ENCODE assay signal across 8 cellular contexts in genomic region chr4:6720202-6720699, GRCh38. TPM values are rescaled to one million over a fixed set of nuclear protein-coding genes. Genes with fewer than 3 reads are reported as not detected.
DNase-seq lines count a peak whose midpoint lies in the region; ATAC-seq and TF ChIP-seq lines count a peak whose summit lies in the region.

No MANE protein-coding gene starts in this region.

- H3K9me3 ChIP-seq in CD8-positive, alpha-beta memory T cell (ENCODE audit: low read length) = no peaks in the 10 kb centered on the region
- no peaks in the 10 kb centered on the region for H3K9me3 ChIP-seq in OCI-LY7 (ENCODE audit: low read length)

- intact Hi-C loops in OCI-LY7 (cut with micrococcal nuclease; ENCODE audit: unreplicated experiment) = loop anchor here (1.0 to 5.0 kb wide), 5 partner anchors 63 to 350 kb away; partner anchors contain the start of gene KIAA0232

- H3K9me2 ChIP-seq in OCI-LY7 (ENCODE audit: insufficient read depth, low read length) = no peaks in the 10 kb centered on the region

- H3K4me3 Mint-ChIP-seq in CD8-positive, alpha-beta memory T cell = peak overlapping the region in 6 of 7 donors; percentile 44 to 85 (median 59)
- H3K4me3 Mint-ChIP-seq in naive B cell = peak overlapping the region in 2 of 8 donors; percentile 10 to 53

- ATAC-seq in naive B cell (ENCODE audit: low read depth in 2 of 2) (peak; percentile 34 to 35), GM21423 (IDR thresholded peaks at IDR 0.05; ENCODE audit: unreplicated experiment) (no peak)

- H3K27me3 ChIP-seq in CD8-positive, alpha-beta memory T cell (ENCODE audit: insufficient read depth, low read length, poor library complexity, severe bottlenecking) = no peaks in the 10 kb centered on the region

- H3K4me1 ChIP-seq in CD8-positive, alpha-beta memory T cell (ENCODE audit: insufficient read depth, low read length) = peaks cover 33% of the 10 kb centered on the region
- H3K4me1 ChIP-seq in OCI-LY7 (ENCODE audit: insufficient read depth, low read length, poor library complexity, severe bottlenecking) = peaks cover 17% of the 10 kb centered on the region

- H3K9me3 Mint-ChIP-seq in CD8-positive, alpha-beta memory T cell = peaks cover 0 to 2% (median 0%) of the 10 kb centered on the region in 5 donors
- H3K9me3 Mint-ChIP-seq in naive B cell = peaks cover 0 to 4% (median 0%) of the 10 kb centered on the region in 7 donors

- BruUV-seq in OCI-LY7 (replicated peaks; lab: Mats Ljungman, UMichigan) = no TSS peak

- peak; percentile 69 to 87 (median 77) for DNase-seq in CD8-positive, alpha-beta memory T cell
- DNase-seq in HT-29 (ENCODE audit: low spot score) (peak; percentile 89), OCI-LY7 (ENCODE audit: low spot score) (peak; percentile 75), epithelial cell of proximal tubule (ENCODE audit: low read depth) (no peak), naive B cell (peak; percentile 76)
- peak; percentile 86 for DNase-seq in activated T-cell treated with anti-CD3 and anti-CD28 coated beads, Interleukin-2, amount 50 U/mL, for 1 hour
- peak; percentile 64 to 69 for DNase-seq in stimulated activated CD8-positive, alpha-beta memory T cell treated with anti-CD3 and anti-CD28 coated beads, Interleukin-7, amount 100 ng/mL, for 4 hours (ENCODE audit: low read depth in 2 of 2)

- H3K4me1 Mint-ChIP-seq in CD8-positive, alpha-beta memory T cell = peaks cover 29 to 44% (median 42%) of the 10 kb centered on the region in 3 donors
- H3K4me1 Mint-ChIP-seq in naive B cell = peaks cover 21 to 34% (median 22%) of the 10 kb centered on the region in 3 donors

- peaks cover 25% of the 10 kb centered on the region for H3K79me2 ChIP-seq in OCI-LY7 (ENCODE audit: insufficient read depth, low read depth, low read length)

- H3K4me3 ChIP-seq in CD8-positive, alpha-beta memory T cell (ENCODE audit: low read length) = no peak overlapping the region
- H3K4me3 ChIP-seq in OCI-LY7 (ENCODE audit: low read depth, low read length, poor library complexity, severe bottlenecking) (no peak overlapping the region), epithelial cell of proximal tubule (ENCODE audit: low read depth, low read length) (no peak overlapping the region)

- no peaks in the 10 kb centered on the region; the same call in 1 of the 2 replicates for H4K20me1 ChIP-seq in OCI-LY7 (ENCODE audit: insufficient read depth, low read length)

- POLR2A ChIA-PET in CD8-positive, alpha-beta memory T cell (lab: Charles Lee) = interaction anchor here (1.0 to 5.8 kb wide), 3 partner anchors 46 to 153 kb away, joined by 4 to 50 read pairs (median 12); a partner anchor contains a TSS
- POLR2A ChIA-PET in OCI-LY7 (lab: Charles Lee) = no interaction called here

- H2AFZ ChIP-seq in OCI-LY7 (ENCODE audit: low read length) = 0 out of 2 replicates have a peak overlapping the region, but pooled peaks have one; percentile 20

- H3K27ac ChIP-seq in CD8-positive, alpha-beta memory T cell (ENCODE audit: low read depth, low read length) = no peak overlapping the region
- no peak overlapping the region for H3K27ac ChIP-seq in OCI-LY7 (ENCODE audit: low read depth, low read length, poor library complexity, severe bottlenecking)

- H3K27me3 Mint-ChIP-seq in CD8-positive, alpha-beta memory T cell = no peaks in the 10 kb centered on the region
- no peaks in the 10 kb centered on the region for H3K27me3 Mint-ChIP-seq in naive B cell

- H3K27ac Mint-ChIP-seq in CD8-positive, alpha-beta memory T cell = peak overlapping the region in 6 of 8 donors; percentile 21 to 73 (median 60)
- H3K27ac Mint-ChIP-seq in naive B cell = peak overlapping the region in 3 of 6 donors; percentile 65 to 89 (median 78)

- H3K36me3 ChIP-seq in CD8-positive, alpha-beta memory T cell (ENCODE audit: insufficient read depth, low read length) = peaks cover 3% of the 10 kb centered on the region
- no peaks in the 10 kb centered on the region for H3K36me3 ChIP-seq in OCI-LY7 (ENCODE audit: insufficient read depth, low read length)

- peaks cover 0 to 19% (median 0%) of the 10 kb centered on the region in 3 donors for H3K36me3 Mint-ChIP-seq in CD8-positive, alpha-beta memory T cell
- no peaks in the 10 kb centered on the region for H3K36me3 Mint-ChIP-seq in naive B cell

- TF ChIP-seq CTCF in OCI-LY7 (conservative IDR thresholded peaks at IDR 0.05; ENCODE audit: low read length) (peak; percentile 95), epithelial cell of proximal tubule (conservative IDR thresholded peaks at IDR 0.05; ENCODE audit: low read depth, low read length) (peak; percentile 96)

- CTCF ChIA-PET in CD8-positive, alpha-beta memory T cell (lab: Charles Lee) = interaction anchor here (0.6 to 29.4 kb wide), 32 partner anchors 8 to 349 kb away, joined by 3 to 369 read pairs (median 4); partner anchors contain the start of genes GRPEL1 and MRFAP1L1
- CTCF ChIA-PET in OCI-LY7 (lab: Charles Lee; ENCODE audit: unreplicated experiment) = interaction anchor here (1.0 kb wide), 1 partner anchor 153 kb away, joined by 5 read pairs; no protein-coding TSS in a partner anchor

- peak overlapping the region; percentile 39 for H3K4me2 ChIP-seq in OCI-LY7 (ENCODE audit: low read length)

RNA-seq across cellular contexts. Expression of gene BLOC1S4, which starts 4.3 kb away (rescaled TPM):
- 10 to 100 TPM; 21.5 to 22.9 TPM for total RNA-seq in CD8-positive, alpha-beta memory T cell
- polyA plus RNA-seq in CD8-positive, alpha-beta memory T cell = 96.7 TPM
- 28.7 and 31.3 TPM in 2 replicates for total RNA-seq in HT-29 (2014; rRNA removed; shearing (Covaris generic))
- 26.5 and 36.1 TPM in 2 replicates for total RNA-seq in OCI-LY7 (2014; rRNA removed; shearing (Covaris generic))
- 26.1 and 32.3 TPM in 2 replicates for total RNA-seq in OCI-LY7 (2022)
- 22.0 and 26.6 TPM in 2 replicates for total RNA-seq in epithelial cell of proximal tubule
- 10 to 100 TPM; 70.2 to 93.2 (median 79.6) TPM for polyA plus RNA-seq in naive B cell (ENCODE audit: low read depth in 6 of 6)

RNA-seq across cellular contexts. Expression of gene MRFAP1L1, which starts 10.6 kb away (rescaled TPM):
- total RNA-seq in CD8-positive, alpha-beta memory T cell = 10 to 100 TPM; 54.9 to 55.9 TPM
- polyA plus RNA-seq in CD8-positive, alpha-beta memory T cell = 142 TPM
- 41.6 and 43.4 TPM in 2 replicates for total RNA-seq in HT-29 (2014; rRNA removed; shearing (Covaris generic))
- 50.5 and 79.2 TPM in 2 replicates for total RNA-seq in OCI-LY7 (2014; rRNA removed; shearing (Covaris generic))
- total RNA-seq in OCI-LY7 (2022) = 49.3 and 50.1 TPM in 2 replicates
- total RNA-seq in epithelial cell of proximal tubule = 30.9 and 49.1 TPM in 2 replicates
- polyA plus RNA-seq in naive B cell (ENCODE audit: low read depth in 6 of 6) = 10 to 100 TPM; 46.6 to 81.8 (median 71.3) TPM

RNA-seq across cellular contexts. Expression of gene S100P, which starts 26.6 kb away (rescaled TPM):
- 1 to 10 TPM; 1.0 to 1.2 TPM for total RNA-seq in CD8-positive, alpha-beta memory T cell
- polyA plus RNA-seq in CD8-positive, alpha-beta memory T cell = 1.7 TPM
- 412 and 628 TPM in 2 replicates for total RNA-seq in HT-29 (2014; rRNA removed; shearing (Covaris generic))
- not detected in 2 replicates for total RNA-seq in OCI-LY7 (2014; rRNA removed; shearing (Covaris generic))
- total RNA-seq in OCI-LY7 (2022) = not detected in 2 replicates
- total RNA-seq in epithelial cell of proximal tubule = 0.14 and 92.5 TPM in 2 replicates
- polyA plus RNA-seq in naive B cell (ENCODE audit: low read depth in 6 of 6) = 1 to 10 TPM in 1 of 6 donors, not detected in 5; 2.5 TPM
